ENCODE assay signal across 26 cellular contexts in genomic region chr10:24915304-24915703, GRCh38.
"Had no signal": no experiment of that assay in that cellular context is flagged by ENCODE, and none has a peak within 500 bp of the region (broad histone marks: within the 10 kb centered on the region; RNA-seq: fewer than 3 reads in every experiment).

No MANE protein-coding gene starts in this region.

- FAIRE-seq: colon had no signal

- H3K4me3 ChIP-seq: adrenal gland, body of pancreas, esophagus muscularis mucosa, gastroesophageal sphincter, heart right ventricle had no signal

- DNase-seq: activated CD4-positive, alpha-beta T cell treated with anti-CD3 and anti-CD28 coated beads for 36 hours; activated CD4-positive, alpha-beta T cell treated with anti-CD3 and anti-CD28 coated beads, Interleukin-2, amount 10 ng/mL, durations not matched to agents 7 days and 5 days; activated CD4-positive, alpha-beta T cell treated with anti-CD3 and anti-CD28 coated beads, Interleukin-2, amount 50 U/mL, for 48 hours; activated CD4-positive, CD25-positive, alpha-beta regulatory T cell; activated CD4-positive, CD25-positive, alpha-beta regulatory T cell treated with anti-CD3 and anti-CD28 coated beads, Interleukin-2, amount 50 U/mL, for 72 hours; activated CD8-positive, alpha-beta memory T cell treated with anti-CD3 and anti-CD28 coated beads for 24 hours; activated CD8-positive, alpha-beta T cell treated with anti-CD3 and anti-CD28 coated beads for 36 hours; activated effector memory CD4-positive, alpha-beta T cell treated with Interleukin-2 at 50 U/mL for 16 hours; activated naive CD4-positive, alpha-beta T cell treated with anti-CD3 and anti-CD28 coated beads for 36 hours; activated naive CD8-positive, alpha-beta T cell treated with anti-CD3 and anti-CD28 coated beads for 36 hours; activated naive CD8-positive, alpha-beta T cell treated with anti-CD3 and anti-CD28 coated beads, Interleukin-2, amount 50 U/mL, for 24 hours; activated T-cell treated with anti-CD3 and anti-CD28 coated beads, Interleukin-2, amount 50 U/mL, for 4 hours; amygdala; aorta; body of pancreas; caudate nucleus; effector CD8-positive, alpha-beta T cell; erythroblast; foreskin melanocyte; heart right ventricle; hippocampal formation; T-helper 2 cell had no signal

- H3K27ac ChIP-seq: body of pancreas, esophagus muscularis mucosa, gastroesophageal sphincter had no signal
